1 cellular context compared by ENCODE assay signal in the genomic region with DNA sequence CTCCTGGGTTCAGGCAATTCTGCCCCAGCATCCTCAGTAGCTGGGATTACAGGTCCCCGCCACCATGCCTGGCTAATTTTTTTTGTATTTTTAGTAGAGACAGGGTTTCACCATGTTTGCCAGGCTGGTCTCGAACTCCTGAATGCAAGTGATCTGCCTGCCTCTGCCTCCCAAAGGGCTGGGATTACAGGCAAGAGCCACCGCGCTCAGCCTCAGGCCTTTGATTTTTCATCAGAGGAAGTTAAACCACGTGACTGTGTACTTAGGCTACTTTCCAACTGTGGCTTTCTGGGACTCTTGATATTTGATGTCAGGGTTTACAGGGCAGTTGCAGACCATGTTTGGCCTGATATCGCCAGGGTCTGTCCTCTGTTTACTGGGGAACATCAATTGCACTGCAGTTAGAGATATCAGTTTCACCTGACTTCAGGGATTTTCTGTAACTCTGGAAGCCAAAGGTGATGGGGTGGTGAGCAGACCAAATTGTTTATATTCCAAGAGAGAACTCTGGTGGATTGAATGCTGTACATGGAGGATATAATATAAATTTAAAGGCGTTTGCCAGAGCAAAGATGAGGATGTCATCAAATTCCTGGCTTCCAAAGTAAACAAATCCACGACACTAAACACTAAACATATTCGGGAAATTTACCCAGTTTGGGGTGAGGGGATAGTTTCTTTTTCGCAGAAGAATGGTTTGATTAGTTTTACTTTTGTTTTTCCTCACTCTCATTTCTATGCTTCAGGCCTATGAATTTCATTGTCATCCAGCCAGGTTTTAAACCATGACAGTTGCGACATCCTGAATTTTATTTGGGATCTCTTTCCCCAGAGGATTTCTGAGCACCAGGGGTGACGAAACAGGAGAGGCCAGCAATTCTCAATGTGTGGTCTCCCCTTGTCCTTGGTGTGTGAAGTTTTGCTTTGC.
TF ChIP-seq lines count a peak whose summit lies in the region.

No MANE protein-coding gene starts in this region.

TF ChIP-seq in HepG2, 621 proteins besides CTCF, POLR2A, EP300 and RAD21 (continued from another document and continues in another):
- TF ChIP-seq ZNF782 (CRISPR knock-in tag; IDR thresholded peaks at IDR 0.05; ENCODE audit: borderline replicate concordance), result peak; percentile 45; the same call in 1 of the 2 replicates
- peak; percentile 91 for TF ChIP-seq MEIS2 (CRISPR knock-in tag; IDR thresholded peaks at IDR 0.05)
- no peak for TF ChIP-seq MTF2 (CRISPR knock-in tag; IDR thresholded peaks at IDR 0.05; ENCODE audit: borderline replicate concordance)
- no peak for TF ChIP-seq ZNF335 (CRISPR knock-in tag; IDR thresholded peaks at IDR 0.05)
- TF ChIP-seq ZBTB25 (CRISPR knock-in tag; IDR thresholded peaks at IDR 0.05), result peak; percentile 51; the same call in 1 of the 2 replicates
- no peak for TF ChIP-seq ARNT (IDR thresholded peaks at IDR 0.05)
- TF ChIP-seq NFKB2 (CRISPR knock-in tag; IDR thresholded peaks at IDR 0.05; ENCODE audit: borderline replicate concordance), result no peak
- TF ChIP-seq, protein P1, sequence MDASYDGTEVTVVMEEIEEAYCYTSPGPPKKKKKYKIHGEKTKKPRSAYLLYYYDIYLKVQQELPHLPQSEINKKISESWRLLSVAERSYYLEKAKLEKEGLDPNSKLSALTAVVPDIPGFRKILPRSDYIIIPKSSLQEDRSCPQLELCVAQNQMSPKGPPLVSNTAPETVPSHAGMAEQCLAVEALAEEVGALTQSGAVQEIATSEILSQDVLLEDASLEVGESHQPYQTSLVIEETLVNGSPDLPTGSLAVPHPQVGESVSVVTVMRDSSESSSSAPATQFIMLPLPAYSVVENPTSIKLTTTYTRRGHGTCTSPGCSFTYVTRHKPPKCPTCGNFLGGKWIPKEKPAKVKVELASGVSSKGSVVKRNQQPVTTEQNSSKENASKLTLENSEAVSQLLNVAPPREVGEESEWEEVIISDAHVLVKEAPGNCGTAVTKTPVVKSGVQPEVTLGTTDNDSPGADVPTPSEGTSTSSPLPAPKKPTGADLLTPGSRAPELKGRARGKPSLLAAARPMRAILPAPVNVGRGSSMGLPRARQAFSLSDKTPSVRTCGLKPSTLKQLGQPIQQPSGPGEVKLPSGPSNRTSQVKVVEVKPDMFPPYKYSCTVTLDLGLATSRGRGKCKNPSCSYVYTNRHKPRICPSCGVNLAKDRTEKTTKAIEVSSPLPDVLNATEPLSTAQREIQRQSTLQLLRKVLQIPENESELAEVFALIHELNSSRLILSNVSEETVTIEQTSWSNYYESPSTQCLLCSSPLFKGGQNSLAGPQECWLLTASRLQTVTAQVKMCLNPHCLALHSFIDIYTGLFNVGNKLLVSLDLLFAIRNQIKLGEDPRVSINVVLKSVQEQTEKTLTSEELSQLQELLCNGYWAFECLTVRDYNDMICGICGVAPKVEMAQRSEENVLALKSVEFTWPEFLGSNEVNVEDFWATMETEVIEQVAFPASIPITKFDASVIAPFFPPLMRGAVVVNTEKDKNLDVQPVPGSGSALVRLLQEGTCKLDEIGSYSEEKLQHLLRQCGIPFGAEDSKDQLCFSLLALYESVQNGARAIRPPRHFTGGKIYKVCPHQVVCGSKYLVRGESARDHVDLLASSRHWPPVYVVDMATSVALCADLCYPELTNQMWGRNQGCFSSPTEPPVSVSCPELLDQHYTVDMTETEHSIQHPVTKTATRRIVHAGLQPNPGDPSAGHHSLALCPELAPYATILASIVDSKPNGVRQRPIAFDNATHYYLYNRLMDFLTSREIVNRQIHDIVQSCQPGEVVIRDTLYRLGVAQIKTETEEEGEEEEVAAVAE (CRISPR knock-in tag; IDR thresholded peaks at IDR 0.05; ENCODE audit: borderline replicate concordance), result peak; percentile 70; the same call in 1 of the 2 replicates
- TF ChIP-seq ISX (CRISPR knock-in tag; conservative IDR thresholded peaks at IDR 0.05), result no peak
- peak; percentile 95 for TF ChIP-seq SRF (IDR thresholded peaks at IDR 0.05; ENCODE audit: low read depth, low read length)
- TF ChIP-seq ZBTB20 (CRISPR knock-in tag; IDR thresholded peaks at IDR 0.05; ENCODE audit: borderline replicate concordance, low read depth), result no peak
- TF ChIP-seq CREBL2 (CRISPR knock-in tag; IDR thresholded peaks at IDR 0.05; ENCODE audit: borderline replicate concordance), result no peak; the same call in 1 of the 2 replicates
- no peak for TF ChIP-seq STAG1 (CRISPR knock-in tag; IDR thresholded peaks at IDR 0.05)
- TF ChIP-seq ZNF282 (IDR thresholded peaks at IDR 0.05; ENCODE audit: partially characterized antibody), result no peak
- TF ChIP-seq REXO4 (CRISPR knock-in tag; IDR thresholded peaks at IDR 0.05; ENCODE audit: borderline replicate concordance), result no peak
- no peak for TF ChIP-seq SP140L (CRISPR knock-in tag; IDR thresholded peaks at IDR 0.05; ENCODE audit: borderline replicate concordance)
- TF ChIP-seq SIN3A (IDR thresholded peaks at IDR 0.05; ENCODE audit: borderline replicate concordance, low read depth, low read length), result peak; percentile 48; the same call in 1 of the 2 replicates
- peak; percentile 66; the same call in 1 of the 2 replicates for TF ChIP-seq ZNF709 (CRISPR knock-in tag; IDR thresholded peaks at IDR 0.05)
- 0 out of 2 replicates have a peak, but pooled peaks have one; percentile 39 for TF ChIP-seq NR0B2 (CRISPR knock-in tag; IDR thresholded peaks at IDR 0.05)
- no peak for TF ChIP-seq ATAD3A (CRISPR knock-in tag; IDR thresholded peaks at IDR 0.05)
- no peak for TF ChIP-seq FOXC1 (CRISPR knock-in tag; IDR thresholded peaks at IDR 0.05; ENCODE audit: borderline replicate concordance)
- TF ChIP-seq, protein P2, sequence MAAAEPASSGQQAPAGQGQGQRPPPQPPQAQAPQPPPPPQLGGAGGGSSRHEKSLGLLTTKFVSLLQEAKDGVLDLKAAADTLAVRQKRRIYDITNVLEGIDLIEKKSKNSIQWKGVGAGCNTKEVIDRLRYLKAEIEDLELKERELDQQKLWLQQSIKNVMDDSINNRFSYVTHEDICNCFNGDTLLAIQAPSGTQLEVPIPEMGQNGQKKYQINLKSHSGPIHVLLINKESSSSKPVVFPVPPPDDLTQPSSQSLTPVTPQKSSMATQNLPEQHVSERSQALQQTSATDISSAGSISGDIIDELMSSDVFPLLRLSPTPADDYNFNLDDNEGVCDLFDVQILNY (CRISPR knock-in tag; conservative IDR thresholded peaks at IDR 0.05), result no peak
- TF ChIP-seq, protein P3, sequence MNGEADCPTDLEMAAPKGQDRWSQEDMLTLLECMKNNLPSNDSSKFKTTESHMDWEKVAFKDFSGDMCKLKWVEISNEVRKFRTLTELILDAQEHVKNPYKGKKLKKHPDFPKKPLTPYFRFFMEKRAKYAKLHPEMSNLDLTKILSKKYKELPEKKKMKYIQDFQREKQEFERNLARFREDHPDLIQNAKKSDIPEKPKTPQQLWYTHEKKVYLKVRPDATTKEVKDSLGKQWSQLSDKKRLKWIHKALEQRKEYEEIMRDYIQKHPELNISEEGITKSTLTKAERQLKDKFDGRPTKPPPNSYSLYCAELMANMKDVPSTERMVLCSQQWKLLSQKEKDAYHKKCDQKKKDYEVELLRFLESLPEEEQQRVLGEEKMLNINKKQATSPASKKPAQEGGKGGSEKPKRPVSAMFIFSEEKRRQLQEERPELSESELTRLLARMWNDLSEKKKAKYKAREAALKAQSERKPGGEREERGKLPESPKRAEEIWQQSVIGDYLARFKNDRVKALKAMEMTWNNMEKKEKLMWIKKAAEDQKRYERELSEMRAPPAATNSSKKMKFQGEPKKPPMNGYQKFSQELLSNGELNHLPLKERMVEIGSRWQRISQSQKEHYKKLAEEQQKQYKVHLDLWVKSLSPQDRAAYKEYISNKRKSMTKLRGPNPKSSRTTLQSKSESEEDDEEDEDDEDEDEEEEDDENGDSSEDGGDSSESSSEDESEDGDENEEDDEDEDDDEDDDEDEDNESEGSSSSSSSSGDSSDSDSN (CRISPR knock-in tag; IDR thresholded peaks at IDR 0.05), result no peak
- TF ChIP-seq ZNF749 (CRISPR knock-in tag; IDR thresholded peaks at IDR 0.05; ENCODE audit: borderline replicate concordance), result no peak
- peak; percentile 96 for TF ChIP-seq HDAC2 (CRISPR knock-in tag; IDR thresholded peaks at IDR 0.05)
- no peak for TF ChIP-seq IRF1 (CRISPR knock-in tag; IDR thresholded peaks at IDR 0.05; ENCODE audit: low read depth)
- peak; percentile 82 for TF ChIP-seq ZNF747 (CRISPR knock-in tag; IDR thresholded peaks at IDR 0.05; ENCODE audit: borderline replicate concordance)
- peak; percentile 88 for TF ChIP-seq HOXA3 (CRISPR knock-in tag; IDR thresholded peaks at IDR 0.05)
- TF ChIP-seq MAX (IDR thresholded peaks at IDR 0.05), result peak; percentile 56; the same call in 1 of the 2 replicates
- no peak for TF ChIP-seq KLF12 (CRISPR knock-in tag; IDR thresholded peaks at IDR 0.05; ENCODE audit: borderline replicate concordance)
- TF ChIP-seq FOXA1 (IDR thresholded peaks at IDR 0.05), result no peak
- peak; percentile 92 for TF ChIP-seq FOXA1 (CRISPR knock-in tag; IDR thresholded peaks at IDR 0.05)
- TF ChIP-seq KDM6A (CRISPR knock-in tag; IDR thresholded peaks at IDR 0.05; ENCODE audit: low read depth), result no peak; the same call in none of the 2 replicates
- no peak for TF ChIP-seq EEA1 (CRISPR knock-in tag; IDR thresholded peaks at IDR 0.05; ENCODE audit: borderline replicate concordance)
- no peak for TF ChIP-seq WIZ (CRISPR knock-in tag; IDR thresholded peaks at IDR 0.05)
- peak; percentile 85 for TF ChIP-seq CEBPG (CRISPR knock-in tag; IDR thresholded peaks at IDR 0.05)
- no peak for TF ChIP-seq SAFB2 (CRISPR knock-in tag; IDR thresholded peaks at IDR 0.05; ENCODE audit: borderline replicate concordance, low read depth)
- TF ChIP-seq ZHX2 (IDR thresholded peaks at IDR 0.05; ENCODE audit: low read depth), result 0 out of 2 replicates have a peak, but pooled peaks have one; percentile 43
- TF ChIP-seq ZHX2 (CRISPR knock-in tag; IDR thresholded peaks at IDR 0.05; ENCODE audit: borderline replicate concordance), result no peak
